In the genomic region with DNA sequence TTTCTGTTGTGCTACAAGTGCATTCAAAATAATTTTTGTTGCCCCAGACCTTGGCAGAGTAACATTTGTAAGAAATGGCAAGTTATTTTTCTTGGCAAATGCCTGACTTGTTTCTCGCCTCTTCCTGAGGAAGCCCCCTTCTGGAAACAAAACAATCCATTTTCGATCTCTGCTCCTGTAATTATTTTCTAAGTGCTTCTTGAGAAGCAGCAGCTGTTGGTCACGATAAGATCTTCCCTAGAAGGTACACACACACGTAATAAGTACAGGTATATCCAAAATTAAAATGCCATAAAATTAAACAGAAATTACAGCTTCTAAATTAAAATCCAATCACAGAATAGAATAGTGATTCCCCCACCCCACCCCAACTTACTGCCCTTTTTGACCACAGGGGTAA, we compare ENCODE assay signal across 26 cellular contexts. TPM values are rescaled to one million over a fixed set of nuclear protein-coding genes. Genes with fewer than 3 reads are reported as not detected.
DNase-seq lines count a peak whose midpoint lies in the region; ATAC-seq, FAIRE-seq and TF ChIP-seq lines count a peak whose summit lies in the region.
"Had no signal": no experiment of that assay in that cellular context is flagged by ENCODE, and none has a peak within 500 bp of the region (broad histone marks: within the 10 kb centered on the region; RNA-seq: fewer than 3 reads in every experiment).

No MANE protein-coding gene starts in this region.

- dilution Hi-C loops in endothelial cell of umbilical vein (cut with MboI; ENCODE audit: extremely low pct_ligation_motif_present, low sequenced_read_pairs): no loop called here

- H3K9me1 ChIP-seq in endothelial cell of umbilical vein (replicated peaks; ENCODE audit: control insufficient read depth, extremely low read depth, insufficient read depth, low read length): no peaks in the 10 kb centered on the region

- peaks cover 22% of the 10 kb centered on the region for H3K36me3 Mint-ChIP-seq in stimulated activated effector memory CD8-positive, alpha-beta T cell treated with anti-CD3 and anti-CD28 coated beads, Interleukin-12 subunit alpha, Interleukin-12 subunit beta, amount 100 ng/mL, for 72 hours

- H3K36me3 ChIP-seq in endothelial cell of umbilical vein (ENCODE audit: control insufficient read depth in 2 of 2, extremely low read depth in 1 of 2, insufficient read depth in 2 of 2, low read length in 2 of 2) (no peaks in the 10 kb centered on the region), aorta (ENCODE audit: control insufficient read depth in 1 of 2, insufficient read depth in 2 of 2, low read length in 1 of 2) (no peaks in the 10 kb centered on the region)
- H3K36me3 ChIP-seq: brain microvascular endothelial cell, prostate gland had no signal

- H3K27ac Mint-ChIP-seq in stimulated activated effector memory CD8-positive, alpha-beta T cell treated with anti-CD3 and anti-CD28 coated beads, Interleukin-12 subunit alpha, Interleukin-12 subunit beta, amount 100 ng/mL, for 72 hours: peak overlapping the region; percentile 8
- H3K27ac Mint-ChIP-seq: activated naive CD4-positive, alpha-beta T cell treated with anti-CD3 and anti-CD28 coated beads for 36 hours; IgD-negative memory B cell had no signal

- H3K4me1 ChIP-seq in endothelial cell of umbilical vein (ENCODE audit: control insufficient read depth, extremely low read depth, insufficient read depth, low read length) (peaks cover 16% of the 10 kb centered on the region), aorta (ENCODE audit: control insufficient read depth in 1 of 2, insufficient read depth in 2 of 2, low read length in 2 of 2) (no peaks in the 10 kb centered on the region)
- H3K4me1 ChIP-seq: prostate gland had no signal

- no peak for ATAC-seq in stimulated activated effector memory CD8-positive, alpha-beta T cell treated with anti-CD3 and anti-CD28 coated beads, Interleukin-12 subunit alpha, Interleukin-12 subunit beta, amount 100 ng/mL, for 72 hours
- ATAC-seq in left ventricle myocardium superior (no peak), aorta (ENCODE audit: low FRiP score) (no peak)
- ATAC-seq: activated CD4-positive, alpha-beta T cell treated with anti-CD3 and anti-CD28 coated beads for 36 hours; activated CD8-positive, alpha-beta T cell treated with anti-CD3 and anti-CD28 coated beads for 36 hours had no signal

- DNase-seq in NCI-H1105 (lab: John Stamatoyannopoulos, UW): peak; percentile 42
- DNase-seq in NCI-H2227 (lab: John Stamatoyannopoulos, UW; ENCODE audit: unreplicated experiment): peak; percentile 62
- DNase-seq in endothelial cell of umbilical vein (ENCODE audit: low read depth, low spot score): peak; percentile 90
- no peak for DNase-seq in stimulated activated effector memory CD8-positive, alpha-beta T cell treated with anti-CD3 and anti-CD28 coated beads, Interleukin-12 subunit alpha, Interleukin-12 subunit beta, amount 100 ng/mL, for 72 hours (ENCODE audit: low spot score in 2 of 2)
- no peak for DNase-seq in left ventricle myocardium superior
- no peak for DNase-seq in aorta
- DNase-seq in ecto neural progenitor cell (ENCODE audit: low spot score): no peak
- DNase-seq: activated CD4-positive, alpha-beta T cell treated with anti-CD3 and anti-CD28 coated beads for 36 hours; activated CD8-positive, alpha-beta T cell treated with anti-CD3 and anti-CD28 coated beads for 36 hours; activated naive CD4-positive, alpha-beta T cell treated with anti-CD3 and anti-CD28 coated beads for 36 hours; brain microvascular endothelial cell; C1 segment of cervical spinal cord; erythroblast; midbrain; naive B cell; NCI-H1092; NCI-H1930; NCI-H774; stimulated activated CD4-positive, alpha-beta T cell treated with anti-CD3 and anti-CD28 coated beads, Interleukin-4, amount 100 ng/mL, for 24 hours; T1000; trophoblast cell had no signal

- no peak overlapping the region for H3K9ac ChIP-seq in endothelial cell of umbilical vein (replicated peaks; ENCODE audit: extremely low read depth, insufficient read depth, low read length)

- H3K4me2 ChIP-seq in endothelial cell of umbilical vein (ENCODE audit: insufficient read depth, low read length): peak overlapping the region; percentile 68

- H3K9me3 ChIP-seq in endothelial cell of umbilical vein (replicated peaks; ENCODE audit: control insufficient read depth, insufficient read depth, low read length) (no peaks in the 10 kb centered on the region), aorta (ENCODE audit: control insufficient read depth, low read length) (no peaks in the 10 kb centered on the region)
- H3K9me3 ChIP-seq: prostate gland had no signal

- peaks cover 8% of the 10 kb centered on the region for H3K4me1 Mint-ChIP-seq in stimulated activated effector memory CD8-positive, alpha-beta T cell treated with anti-CD3 and anti-CD28 coated beads, Interleukin-12 subunit alpha, Interleukin-12 subunit beta, amount 100 ng/mL, for 72 hours
- H3K4me1 Mint-ChIP-seq: activated CD4-positive, alpha-beta T cell treated with anti-CD3 and anti-CD28 coated beads for 36 hours had no signal

- CTCF ChIA-PET in endothelial cell of umbilical vein (lab: Charles Lee): interaction anchor here (0.8 to 1.8 kb wide), 3 partner anchors 85 to 106 kb away, joined by 3 to 5 read pairs (median 4); no protein-coding TSS in a partner anchor

- no peak for TF ChIP-seq CTCF in endothelial cell of umbilical vein (IDR thresholded peaks at IDR 0.05; ENCODE audit: extremely low read depth in 1 of 2, insufficient read depth in 1 of 2, low read depth in 1 of 2, low read length in 2 of 2)

- H3K27me3 ChIP-seq in endothelial cell of umbilical vein (ENCODE audit: control insufficient read depth in 2 of 2, insufficient read depth in 2 of 2, low read length in 2 of 2) (no peaks in the 10 kb centered on the region), aorta (ENCODE audit: control insufficient read depth in 1 of 2, insufficient read depth in 2 of 2, low read length in 1 of 2) (no peaks in the 10 kb centered on the region)
- H3K27me3 ChIP-seq: brain microvascular endothelial cell had no signal

- peak; percentile 77 for FAIRE-seq in endothelial cell of umbilical vein (lab: Jason Lieb, UNC)
- FAIRE-seq: colon had no signal

- no peak overlapping the region for H3K4me3 Mint-ChIP-seq in stimulated activated effector memory CD8-positive, alpha-beta T cell treated with anti-CD3 and anti-CD28 coated beads, Interleukin-12 subunit alpha, Interleukin-12 subunit beta, amount 100 ng/mL, for 72 hours
- H3K4me3 Mint-ChIP-seq: activated CD4-positive, alpha-beta T cell treated with anti-CD3 and anti-CD28 coated beads for 36 hours; activated CD8-positive, alpha-beta T cell treated with anti-CD3 and anti-CD28 coated beads for 36 hours; activated naive CD4-positive, alpha-beta T cell treated with anti-CD3 and anti-CD28 coated beads for 36 hours; IgD-negative memory B cell; naive B cell had no signal

- 71 to 74% methylated on average over 4 of the region's 4 CpGs for WGBS in aorta, 2 donors

- H3K9me3 Mint-ChIP-seq in stimulated activated effector memory CD8-positive, alpha-beta T cell treated with anti-CD3 and anti-CD28 coated beads, Interleukin-12 subunit alpha, Interleukin-12 subunit beta, amount 100 ng/mL, for 72 hours: no peaks in the 10 kb centered on the region
- H3K9me3 Mint-ChIP-seq: activated CD8-positive, alpha-beta T cell treated with anti-CD3 and anti-CD28 coated beads for 36 hours; activated naive CD4-positive, alpha-beta T cell treated with anti-CD3 and anti-CD28 coated beads for 36 hours; effector memory CD8-positive, alpha-beta T cell; IgD-negative memory B cell; naive B cell had no signal

- no TSS peak for BruUV-seq in endothelial cell of umbilical vein (replicated peaks; lab: Mats Ljungman, UMichigan)

- no peak overlapping the region for H3K4me3 ChIP-seq in endothelial cell of umbilical vein (replicated peaks in 1 of 3; ENCODE audit: insufficient read depth in 1 of 3, low read depth in 1 of 3, low read length in 3 of 3)
- H3K4me3 ChIP-seq in aorta (ENCODE audit: low read length in 2 of 2): no peak overlapping the region
- H3K4me3 ChIP-seq: prostate gland had no signal

- H3K27ac ChIP-seq in endothelial cell of umbilical vein (ENCODE audit: insufficient read depth, low read depth, low read length) (peak overlapping the region; percentile 32), aorta (ENCODE audit: low read depth in 1 of 2, low read length in 2 of 2) (no peak overlapping the region)
- H3K27ac ChIP-seq: brain microvascular endothelial cell, prostate gland, VCaP had no signal

- intact Hi-C loops in endothelial cell of umbilical vein (cut with micrococcal nuclease) (loop anchor here (1.0 to 5.0 kb wide), 2 partner anchors 10 to 86 kb away; no protein-coding TSS in a partner anchor), left ventricle myocardium superior (cut with micrococcal nuclease) (no loop called here), aorta (cut with DNase I) (no loop called here)

- H3K79me2 ChIP-seq in endothelial cell of umbilical vein (ENCODE audit: control insufficient read depth, insufficient read depth, low read length): no peaks in the 10 kb centered on the region

- no peaks in the 10 kb centered on the region for H4K20me1 ChIP-seq in endothelial cell of umbilical vein (replicated peaks; ENCODE audit: control insufficient read depth, extremely low read depth, insufficient read depth, low read length)

- POLR2A ChIA-PET in endothelial cell of umbilical vein (lab: Charles Lee): no interaction called here

- H2AFZ ChIP-seq in endothelial cell of umbilical vein (ENCODE audit: low read depth, low read length): no peak overlapping the region

- no peak for TF ChIP-seq POLR2A in endothelial cell of umbilical vein (IDR thresholded peaks at IDR 0.05; ENCODE audit: low read depth, low read length)

TF ChIP-seq in endothelial cell of umbilical vein, 7 proteins besides CTCF, POLR2A, EP300 and RAD21 (continues in another document):
- TF ChIP-seq GATA2 (IDR thresholded peaks at IDR 0.05; ENCODE audit: insufficient read depth, insufficient read length, low read depth, low read length) (peak; percentile 65), FOS (IDR thresholded peaks at IDR 0.05; ENCODE audit: borderline replicate concordance, insufficient read depth, low read length) (no peak)
- TF ChIP-seq, protein P1, sequence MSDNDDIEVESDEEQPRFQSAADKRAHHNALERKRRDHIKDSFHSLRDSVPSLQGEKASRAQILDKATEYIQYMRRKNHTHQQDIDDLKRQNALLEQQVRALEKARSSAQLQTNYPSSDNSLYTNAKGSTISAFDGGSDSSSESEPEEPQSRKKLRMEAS (IDR thresholded peaks at IDR 0.05; ENCODE audit: insufficient read depth, insufficient read length): no peak

RNA-seq across cellular contexts. Expression of a gene that starts 47.3 kb away (rescaled TPM):
- total RNA-seq in endothelial cell of umbilical vein (46.0 and 49.5 TPM in 2 replicates), left ventricle myocardium superior (25.0 TPM), aorta (10 to 100 TPM; 42.2 to 50.0 TPM)
- polyA plus RNA-seq in endothelial cell of umbilical vein (4.6 and 6.1 TPM in 2 replicates), aorta (10 to 100 TPM in 1 of 2 donors, 1 to 10 TPM in 1; 7.5 to 10.4 TPM)
- polyA plus RNA-seq in endothelial cell of umbilical vein (2011; cell fraction: cytosol; rRNA removed): 5.1 TPM in 2 replicates
- polyA plus RNA-seq in endothelial cell of umbilical vein (2011; cell fraction: nucleus; rRNA removed): 8.0 and 9.2 TPM in 2 replicates
- polyA plus RNA-seq in endothelial cell of umbilical vein (2012): 10.1 and 12.7 TPM in 2 replicates
- polyA minus RNA-seq in endothelial cell of umbilical vein: 18.0 and 20.1 TPM in 2 replicates
- 38.7 TPM for polyA minus RNA-seq in endothelial cell of umbilical vein (2011; cell fraction: cytosol; rRNA and poly(A)+ RNA removed)
- polyA minus RNA-seq in endothelial cell of umbilical vein (2011; cell fraction: nucleus; rRNA and poly(A)+ RNA removed): 19.1 and 22.3 TPM in 2 replicates

Comparison
In these comparisons a context has a peak if more than half of its experiments do, and no peak if none do; other contexts are left out.
1. DNase-seq: peak in NCI-H1105 (single experiment), NCI-H2227 (single experiment) and endothelial cell of umbilical vein (single experiment); none in stimulated activated effector memory CD8-positive, alpha-beta T cell treated with anti-CD3 and anti-CD28 coated beads, Interleukin-12 subunit alpha, Interleukin-12 subunit beta, amount 100 ng/mL, for 72 hours (0 of 2), left ventricle myocardium superior (single experiment), aorta (0 of 2) and ecto neural progenitor cell (single experiment).